27 cellular contexts compared by ENCODE assay signal in genomic region chr12:124693356-124693755, GRCh38.
"Had no signal": no experiment of that assay in that cellular context is flagged by ENCODE, and none has a peak within 500 bp of the region (broad histone marks: within the 10 kb centered on the region; RNA-seq: fewer than 3 reads in every experiment).

No MANE protein-coding gene starts in this region.

- H3K4me2 ChIP-seq: hepatocyte, smooth muscle cell had no signal

- H3K27ac Mint-ChIP-seq: natural killer cell, progenitor cell of endocrine pancreas had no signal

- H3K27ac ChIP-seq: coronary artery, esophagus muscularis mucosa, foreskin keratinocyte, gastroesophageal sphincter, hepatocyte, left lung, lower lobe of right lung, parathyroid adenoma, suprapubic skin, transverse colon, upper lobe of right lung, vagina had no signal

- H3K9me3 ChIP-seq: upper lobe of right lung, vagina had no signal

- H2AFZ ChIP-seq: hepatocyte, parathyroid adenoma had no signal

- H3K27me3 ChIP-seq: esophagus muscularis mucosa, gastroesophageal sphincter, heart left ventricle, hepatocyte, left lung, suprapubic skin, transverse colon, upper lobe of right lung, vagina had no signal

- H3K4me3 ChIP-seq: coronary artery, esophagus muscularis mucosa, gastroesophageal sphincter, heart left ventricle, hepatocyte, left lung, lower lobe of right lung, smooth muscle cell, suprapubic skin, transverse colon, upper lobe of right lung, vagina had no signal

- H3K9ac ChIP-seq: parathyroid adenoma had no signal

- H3K9me3 Mint-ChIP-seq: natural killer cell, neural crest cell had no signal

- DNase-seq: dermis blood vessel endothelial cell; effector memory CD4-positive, alpha-beta T cell; foreskin keratinocyte; left lung; lower lobe of right lung; natural killer cell; stimulated activated CD4-positive, alpha-beta T cell treated with anti-CD3 and anti-CD28 coated beads, Interleukin-12 subunit alpha, Interleukin-12 subunit beta, amount 100 ng/mL, for 4 hours; stimulated activated CD4-positive, alpha-beta T cell treated with anti-CD3 and anti-CD28 coated beads, Interleukin-1b, Interleukin-23, amount 100 ng/mL, for 48 hours; stimulated activated CD4-positive, alpha-beta T cell treated with anti-CD3 and anti-CD28 coated beads, Interleukin-4, amount 100 ng/mL, for 1 hour; stimulated activated CD8-positive, alpha-beta memory T cell treated with anti-CD3 and anti-CD28 coated beads, Interleukin-4, amount 100 ng/mL, for 48 hours; stimulated activated naive CD4-positive, alpha-beta T cell; stimulated activated naive CD8-positive, alpha-beta T cell treated with anti-CD3 and anti-CD28 coated beads, Interleukin-15, amount 100 ng/mL, for 72 hours; transverse colon; upper lobe of right lung had no signal

- H3K4me3 Mint-ChIP-seq: natural killer cell, neural crest cell had no signal

- H3K4me1 ChIP-seq: parathyroid adenoma had no signal

- H3K79me2 ChIP-seq: hepatocyte, parathyroid adenoma had no signal

- H3K27me3 Mint-ChIP-seq: progenitor cell of endocrine pancreas had no signal

- ATAC-seq: foreskin keratinocyte; gastroesophageal sphincter; heart left ventricle; left cardiac atrium; left lung; lower lobe of right lung; natural killer cell; sciatic nerve; stimulated activated naive CD8-positive, alpha-beta T cell treated with anti-CD3 and anti-CD28 coated beads, Interleukin-15, amount 100 ng/mL, for 72 hours; upper lobe of right lung had no signal

- H3K36me3 ChIP-seq: esophagus muscularis mucosa, gastroesophageal sphincter, heart left ventricle, left lung, lower lobe of right lung, suprapubic skin, transverse colon, upper lobe of right lung, vagina had no signal

- H3K36me3 Mint-ChIP-seq: natural killer cell had no signal
